Comparison of ENCODE assay signal across 9 cellular contexts in the genomic region with DNA sequence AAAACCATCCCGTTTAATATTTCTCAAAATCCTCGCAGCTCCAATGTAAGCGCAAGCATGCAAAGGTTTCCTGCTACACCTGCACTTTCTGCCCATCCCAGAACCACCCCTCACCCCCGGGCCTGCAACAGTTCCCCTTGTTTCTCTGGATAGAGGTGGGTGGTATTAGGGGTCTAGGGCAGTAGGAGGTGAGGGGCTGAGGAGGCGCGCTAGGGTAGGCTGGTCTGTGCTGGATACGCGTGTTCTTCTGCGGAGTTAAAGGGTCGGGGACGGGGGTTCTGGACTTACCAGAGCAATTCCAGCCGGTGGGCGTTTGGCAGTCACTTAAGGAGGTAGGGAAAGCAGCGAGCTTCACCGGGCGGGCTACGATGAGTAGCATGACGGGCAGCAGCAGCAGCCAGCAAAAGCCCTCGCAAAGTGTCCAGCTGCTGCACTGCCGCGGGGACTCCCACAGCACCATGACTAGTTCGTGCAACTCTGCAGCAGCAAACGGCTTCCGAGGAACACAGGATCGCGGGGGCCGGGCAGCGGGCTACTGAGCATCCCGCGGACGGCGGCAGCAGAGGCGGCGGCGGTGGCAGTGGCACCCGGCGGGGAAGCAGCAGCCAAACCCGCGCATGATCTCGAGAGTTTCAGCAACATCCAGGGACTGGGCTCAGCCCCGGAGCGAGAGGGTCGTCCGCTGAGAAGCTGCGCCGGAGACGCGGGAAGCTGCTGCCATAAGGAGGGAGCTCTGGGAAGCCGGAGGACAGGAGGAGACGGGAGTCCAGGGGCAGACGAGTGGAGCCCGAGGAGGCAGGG. TPM values are rescaled to one million over a fixed set of nuclear protein-coding genes. Genes with fewer than 3 reads are reported as not detected.
A peak's percentile ranks its signal among the peaks of the same experiment; 100 is the strongest.
DNase-seq lines count a peak whose midpoint lies in the region; ATAC-seq and TF ChIP-seq lines count a peak whose summit lies in the region.
"Had no signal": no experiment of that assay in that cellular context is flagged by ENCODE, and none has a peak within 500 bp of the region (broad histone marks: within the 10 kb centered on the region; RNA-seq: fewer than 3 reads in every experiment).

No MANE protein-coding gene starts in this region.

- H3K27me3 Mint-ChIP-seq in stimulated activated naive B cell treated with anti-CD40 and anti-IgM and Interleukin-4, amounts not matched to agents 10 μg/mL and 1 μg/mL and 100 μg/mL, for 72 hours = peaks cover 45 to 64% of the 10 kb centered on the region in 2 donors

- H3K4me2 ChIP-seq in mammary epithelial cell (ENCODE audit: insufficient read depth, low read depth, low read length) = peak overlapping the region; percentile 92

- ATAC-seq in GM18498 (IDR thresholded peaks at IDR 0.05; ENCODE audit: unreplicated experiment) (peak; percentile 28), HG02642 (IDR thresholded peaks at IDR 0.05; ENCODE audit: poor library complexity, unreplicated experiment) (peak; percentile 32), HG02840 (IDR thresholded peaks at IDR 0.05; ENCODE audit: low FRiP score, unreplicated experiment) (no peak)
- peak; percentile 64 to 66 for ATAC-seq in stimulated activated naive B cell treated with anti-CD40 and anti-IgM and Interleukin-4, amounts not matched to agents 10 μg/mL and 1 μg/mL and 100 μg/mL, for 72 hours (replicated peaks)

- peak overlapping the region; percentile 84 for H3K27ac Mint-ChIP-seq in stimulated activated naive B cell treated with anti-CD40 and anti-IgM and Interleukin-4, amounts not matched to agents 10 μg/mL and 1 μg/mL and 100 μg/mL, for 72 hours

- no peak overlapping the region for H3K9ac ChIP-seq in mammary epithelial cell (ENCODE audit: insufficient read depth, low read length)

- dilution Hi-C loops in mammary epithelial cell (cut with HindIII; ENCODE audit: low sequenced_read_pairs) = no loop called here

- peak in 1 of 3 donors; percentile 50 for DNase-seq in Peyer's patch
- DNase-seq in mammary epithelial cell = no peak
- DNase-seq in kidney tubule cell (ENCODE audit: low spot score) = peak; percentile 9
- no peak for DNase-seq in stimulated activated naive B cell treated with anti-CD40 and anti-IgM and Interleukin-4, amounts not matched to agents 10 μg/mL and 1 μg/mL and 100 μg/mL, for 72 hours
- DNase-seq in effector CD4-positive, alpha-beta T cell = no peak

- H3K27ac ChIP-seq in Peyer's patch (no peak overlapping the region), mammary epithelial cell (ENCODE audit: insufficient read depth, low read depth, low read length) (no peak overlapping the region)

- H3K9me3 ChIP-seq in Peyer's patch (no peaks in the 10 kb centered on the region), mammary epithelial cell (replicated peaks; ENCODE audit: insufficient read depth, low read length) (no peaks in the 10 kb centered on the region)

- H3K27me3 ChIP-seq in Peyer's patch (peaks cover 0 to 34% of the 10 kb centered on the region in 2 donors), mammary epithelial cell (ENCODE audit: insufficient read depth, low read length) (peaks cover 44% of the 10 kb centered on the region)

- no peaks in the 10 kb centered on the region for H3K36me3 Mint-ChIP-seq in stimulated activated naive B cell treated with anti-CD40 and anti-IgM and Interleukin-4, amounts not matched to agents 10 μg/mL and 1 μg/mL and 100 μg/mL, for 72 hours

- CTCF ChIA-PET in mammary epithelial cell (lab: Charles Lee; ENCODE audit: low non-redundant PET) = no interaction called here

- peak overlapping the region; percentile 59 for H2AFZ ChIP-seq in mammary epithelial cell (ENCODE audit: low read depth, low read length)

- no peaks in the 10 kb centered on the region for H4K20me1 ChIP-seq in mammary epithelial cell (ENCODE audit: insufficient read depth, low read length)

- H3K79me2 ChIP-seq in mammary epithelial cell (ENCODE audit: insufficient read depth, low read length) = no peaks in the 10 kb centered on the region

- 14% methylated on average over 17 of the region's 52 CpGs for WGBS in mammary epithelial cell (ENCODE audit: low coverage, missing lambda C conversion rate)

- H3K36me3 ChIP-seq in Peyer's patch (no peaks in the 10 kb centered on the region), mammary epithelial cell (ENCODE audit: insufficient read depth, low read length) (no peaks in the 10 kb centered on the region)

- intact Hi-C loops in mammary epithelial cell (cut with micrococcal nuclease) = no loop called here

- no peak for TF ChIP-seq POLR2A in Peyer's patch (IDR thresholded peaks at IDR 0.05)

- peaks cover 0 to 24% (median 3%) of the 10 kb centered on the region in 4 donors for H3K4me1 ChIP-seq in Peyer's patch
- peaks cover 16% of the 10 kb centered on the region for H3K4me1 ChIP-seq in mammary epithelial cell (ENCODE audit: insufficient read depth, low read length)

- no TSS peak for BruUV-seq in mammary epithelial cell (replicated peaks; lab: Mats Ljungman, UMichigan)

- no peak for TF ChIP-seq CTCF in Peyer's patch (IDR thresholded peaks at IDR 0.05)
- no peak for TF ChIP-seq CTCF in mammary epithelial cell (conservative IDR thresholded peaks at IDR 0.05 in 1 of 2, IDR thresholded peaks at IDR 0.05 in 1 of 2; ENCODE audit: extremely low read depth in 1 of 2, insufficient read depth in 1 of 2, low read depth in 1 of 2, low read length in 2 of 2)

- H3K4me1 Mint-ChIP-seq in stimulated activated naive B cell treated with anti-CD40 and anti-IgM and Interleukin-4, amounts not matched to agents 10 μg/mL and 1 μg/mL and 100 μg/mL, for 72 hours = peaks cover 24 to 32% of the 10 kb centered on the region in 2 donors

- no peaks in the 10 kb centered on the region for H3K9me3 Mint-ChIP-seq in stimulated activated naive B cell treated with anti-CD40 and anti-IgM and Interleukin-4, amounts not matched to agents 10 μg/mL and 1 μg/mL and 100 μg/mL, for 72 hours

- peak overlapping the region; percentile 89 to 90 for H3K4me3 Mint-ChIP-seq in stimulated activated naive B cell treated with anti-CD40 and anti-IgM and Interleukin-4, amounts not matched to agents 10 μg/mL and 1 μg/mL and 100 μg/mL, for 72 hours

- H3K4me3 ChIP-seq in Peyer's patch = peak overlapping the region in 3 of 4 donors; percentile 26 to 53 (median 50)
- H3K4me3 ChIP-seq in mammary epithelial cell (replicated peaks in 1 of 3; ENCODE audit: insufficient read depth in 1 of 3, low read depth in 2 of 3, low read length in 3 of 3) = peak overlapping the region in 1 of 3 experiments; percentile 7

- in situ Hi-C loops in mammary epithelial cell (cut with MboI; ENCODE audit: low sequenced_read_pairs in 2 of 2) = loop anchor here in 1 of 2 donors (25.0 kb wide), 1 partner anchor 93 kb away; no protein-coding TSS in a partner anchor

RNA-seq across cellular contexts. Expression of a gene that starts 0.5 kb away (rescaled TPM):
- total RNA-seq in Peyer's patch = 1 to 10 TPM in 1 of 4 donors, under 1 TPM in 3; 0.35 to 1.6 (median 0.68) TPM
- total RNA-seq in mammary epithelial cell = not detected
- polyA plus RNA-seq in mammary epithelial cell = not detected
- not detected for polyA minus RNA-seq in mammary epithelial cell
- total RNA-seq: NCI-H460 had no signal
